Comparison of ENCODE assay signal across 2 cellular contexts in genomic region chr6:28124971-28125353, GRCh38.
TF ChIP-seq lines count a peak whose summit lies in the region.

No MANE protein-coding gene starts in this region.

TF ChIP-seq in A549, 52 proteins besides CTCF, POLR2A, EP300 and RAD21 (continued from another document):
- TF ChIP-seq PBX3 (IDR thresholded peaks at IDR 0.05) = no peak
- TF ChIP-seq MYC (IDR thresholded peaks at IDR 0.05; ENCODE audit: borderline replicate concordance, low read length) = no peak
- TF ChIP-seq CBX2 (IDR thresholded peaks at IDR 0.05; ENCODE audit: borderline replicate concordance, low read depth) = no peak
- TF ChIP-seq POLR2AphosphoS2 (conservative IDR thresholded peaks at IDR 0.05; ENCODE audit: low read length) = no peak
- TF ChIP-seq FOXS1 (CRISPR knock-in tag; IDR thresholded peaks at IDR 0.05) = no peak
- no peak for TF ChIP-seq FOSL2 (IDR thresholded peaks at IDR 0.05)
- no peak for TF ChIP-seq FOSL2 (CRISPR knock-in tag; IDR thresholded peaks at IDR 0.05)
- no peak for TF ChIP-seq ESRRA (IDR thresholded peaks at IDR 0.05; ENCODE audit: borderline replicate concordance, low read length)
- TF ChIP-seq ZSCAN20 (CRISPR knock-in tag; IDR thresholded peaks at IDR 0.05) = no peak
- no peak for TF ChIP-seq MAX (IDR thresholded peaks at IDR 0.05)
TF ChIP-seq in A549: peak in this region for 0.

TF ChIP-seq in GM23338, 12 proteins besides CTCF, POLR2A, EP300 and RAD21:
- TF ChIP-seq, protein P1, sequence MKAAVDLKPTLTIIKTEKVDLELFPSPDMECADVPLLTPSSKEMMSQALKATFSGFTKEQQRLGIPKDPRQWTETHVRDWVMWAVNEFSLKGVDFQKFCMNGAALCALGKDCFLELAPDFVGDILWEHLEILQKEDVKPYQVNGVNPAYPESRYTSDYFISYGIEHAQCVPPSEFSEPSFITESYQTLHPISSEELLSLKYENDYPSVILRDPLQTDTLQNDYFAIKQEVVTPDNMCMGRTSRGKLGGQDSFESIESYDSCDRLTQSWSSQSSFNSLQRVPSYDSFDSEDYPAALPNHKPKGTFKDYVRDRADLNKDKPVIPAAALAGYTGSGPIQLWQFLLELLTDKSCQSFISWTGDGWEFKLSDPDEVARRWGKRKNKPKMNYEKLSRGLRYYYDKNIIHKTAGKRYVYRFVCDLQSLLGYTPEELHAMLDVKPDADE (IDR thresholded peaks at IDR 0.05) = no peak
- no peak for TF ChIP-seq EZH2phosphoT487 (IDR thresholded peaks at IDR 0.05; ENCODE audit: unreplicated experiment)
- TF ChIP-seq ZNF331 (CRISPR knock-in tag; IDR thresholded peaks at IDR 0.05; ENCODE audit: low read depth) = no peak
- TF ChIP-seq STAT1 (IDR thresholded peaks at IDR 0.05; ENCODE audit: unreplicated experiment) = no peak
- TF ChIP-seq NANOG (IDR thresholded peaks at IDR 0.05; ENCODE audit: borderline replicate concordance) = no peak
- TF ChIP-seq ZNF462 (CRISPR knock-in tag; IDR thresholded peaks at IDR 0.05) = no peak
- no peak for TF ChIP-seq CREB1 (CRISPR knock-in tag; IDR thresholded peaks at IDR 0.05; ENCODE audit: low read depth)
- TF ChIP-seq JUNB (IDR thresholded peaks at IDR 0.05; ENCODE audit: unreplicated experiment) = no peak
- TF ChIP-seq POLR2AphosphoS5 (IDR thresholded peaks at IDR 0.05; ENCODE audit: low read depth) = no peak
- TF ChIP-seq ZNF114 (CRISPR knock-in tag; IDR thresholded peaks at IDR 0.05) = no peak
- TF ChIP-seq EZH2 (IDR thresholded peaks at IDR 0.05; ENCODE audit: low read depth, unreplicated experiment) = no peak
- TF ChIP-seq, protein P2, sequence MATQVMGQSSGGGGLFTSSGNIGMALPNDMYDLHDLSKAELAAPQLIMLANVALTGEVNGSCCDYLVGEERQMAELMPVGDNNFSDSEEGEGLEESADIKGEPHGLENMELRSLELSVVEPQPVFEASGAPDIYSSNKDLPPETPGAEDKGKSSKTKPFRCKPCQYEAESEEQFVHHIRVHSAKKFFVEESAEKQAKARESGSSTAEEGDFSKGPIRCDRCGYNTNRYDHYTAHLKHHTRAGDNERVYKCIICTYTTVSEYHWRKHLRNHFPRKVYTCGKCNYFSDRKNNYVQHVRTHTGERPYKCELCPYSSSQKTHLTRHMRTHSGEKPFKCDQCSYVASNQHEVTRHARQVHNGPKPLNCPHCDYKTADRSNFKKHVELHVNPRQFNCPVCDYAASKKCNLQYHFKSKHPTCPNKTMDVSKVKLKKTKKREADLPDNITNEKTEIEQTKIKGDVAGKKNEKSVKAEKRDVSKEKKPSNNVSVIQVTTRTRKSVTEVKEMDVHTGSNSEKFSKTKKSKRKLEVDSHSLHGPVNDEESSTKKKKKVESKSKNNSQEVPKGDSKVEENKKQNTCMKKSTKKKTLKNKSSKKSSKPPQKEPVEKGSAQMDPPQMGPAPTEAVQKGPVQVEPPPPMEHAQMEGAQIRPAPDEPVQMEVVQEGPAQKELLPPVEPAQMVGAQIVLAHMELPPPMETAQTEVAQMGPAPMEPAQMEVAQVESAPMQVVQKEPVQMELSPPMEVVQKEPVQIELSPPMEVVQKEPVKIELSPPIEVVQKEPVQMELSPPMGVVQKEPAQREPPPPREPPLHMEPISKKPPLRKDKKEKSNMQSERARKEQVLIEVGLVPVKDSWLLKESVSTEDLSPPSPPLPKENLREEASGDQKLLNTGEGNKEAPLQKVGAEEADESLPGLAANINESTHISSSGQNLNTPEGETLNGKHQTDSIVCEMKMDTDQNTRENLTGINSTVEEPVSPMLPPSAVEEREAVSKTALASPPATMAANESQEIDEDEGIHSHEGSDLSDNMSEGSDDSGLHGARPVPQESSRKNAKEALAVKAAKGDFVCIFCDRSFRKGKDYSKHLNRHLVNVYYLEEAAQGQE (IDR thresholded peaks at IDR 0.05; ENCODE audit: unreplicated experiment) = no peak
